ENCODE assay signal across 1 cellular context in the genomic region with DNA sequence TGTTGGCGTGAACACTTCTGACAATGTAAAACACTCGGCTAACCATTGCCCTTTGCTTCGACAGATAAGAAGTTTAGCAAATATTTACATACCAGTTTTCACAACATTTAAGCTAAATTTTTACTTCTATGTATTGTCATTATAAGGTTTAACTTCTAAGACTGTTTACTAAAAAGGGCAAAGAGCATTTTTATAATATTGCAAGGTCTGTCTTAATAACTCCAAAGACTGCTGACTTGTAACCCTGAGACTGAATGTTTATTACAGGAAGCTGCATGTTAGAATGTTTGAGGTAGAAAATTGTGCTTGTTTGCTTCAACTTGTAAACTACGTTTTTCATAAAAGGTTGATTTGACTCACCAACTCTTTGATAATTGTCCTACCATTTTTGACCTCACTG.
A peak's percentile ranks its signal among the peaks of the same experiment; 100 is the strongest.
TF ChIP-seq lines count a peak whose summit lies in the region.

No MANE protein-coding gene starts in this region.

TF ChIP-seq in HepG2, 621 proteins besides CTCF, POLR2A, EP300 and RAD21 (continued from another document and continues in another):
- TF ChIP-seq, protein P1, sequence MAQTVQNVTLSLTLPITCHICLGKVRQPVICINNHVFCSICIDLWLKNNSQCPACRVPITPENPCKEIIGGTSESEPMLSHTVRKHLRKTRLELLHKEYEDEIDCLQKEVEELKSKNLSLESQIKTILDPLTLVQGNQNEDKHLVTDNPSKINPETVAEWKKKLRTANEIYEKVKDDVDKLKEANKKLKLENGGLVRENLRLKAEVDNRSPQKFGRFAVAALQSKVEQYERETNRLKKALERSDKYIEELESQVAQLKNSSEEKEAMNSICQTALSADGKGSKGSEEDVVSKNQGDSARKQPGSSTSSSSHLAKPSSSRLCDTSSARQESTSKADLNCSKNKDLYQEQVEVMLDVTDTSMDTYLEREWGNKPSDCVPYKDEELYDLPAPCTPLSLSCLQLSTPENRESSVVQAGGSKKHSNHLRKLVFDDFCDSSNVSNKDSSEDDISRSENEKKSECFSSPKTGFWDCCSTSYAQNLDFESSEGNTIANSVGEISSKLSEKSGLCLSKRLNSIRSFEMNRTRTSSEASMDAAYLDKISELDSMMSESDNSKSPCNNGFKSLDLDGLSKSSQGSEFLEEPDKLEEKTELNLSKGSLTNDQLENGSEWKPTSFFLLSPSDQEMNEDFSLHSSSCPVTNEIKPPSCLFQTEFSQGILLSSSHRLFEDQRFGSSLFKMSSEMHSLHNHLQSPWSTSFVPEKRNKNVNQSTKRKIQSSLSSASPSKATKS (CRISPR knock-in tag; IDR thresholded peaks at IDR 0.05), result no peak
- TF ChIP-seq ZKSCAN5 (CRISPR knock-in tag; IDR thresholded peaks at IDR 0.05) (no peak), PCBP1 (IDR thresholded peaks at IDR 0.05; ENCODE audit: borderline replicate concordance, low read depth, low read length) (no peak), ZSCAN12 (CRISPR knock-in tag; IDR thresholded peaks at IDR 0.05) (no peak), ZNF569 (CRISPR knock-in tag; IDR thresholded peaks at IDR 0.05; ENCODE audit: borderline replicate concordance) (no peak), ASH2L (IDR thresholded peaks at IDR 0.05; ENCODE audit: insufficient read length, low read depth, low read length) (peak; percentile 58), SP140L (CRISPR knock-in tag; IDR thresholded peaks at IDR 0.05; ENCODE audit: borderline replicate concordance) (no peak), ZNF510 (CRISPR knock-in tag; IDR thresholded peaks at IDR 0.05; ENCODE audit: low read depth) (no peak), ZNF230 (CRISPR knock-in tag; IDR thresholded peaks at IDR 0.05) (no peak), SKI (IDR thresholded peaks at IDR 0.05; ENCODE audit: partially characterized antibody) (no peak), MTA1 (CRISPR knock-in tag; IDR thresholded peaks at IDR 0.05; ENCODE audit: borderline replicate concordance) (no peak), TBL1XR1 (IDR thresholded peaks at IDR 0.05; ENCODE audit: borderline replicate concordance, low read length, partially characterized antibody) (no peak), ATRX (CRISPR knock-in tag; IDR thresholded peaks at IDR 0.05; ENCODE audit: borderline replicate concordance) (no peak), GTF3A (CRISPR knock-in tag; conservative IDR thresholded peaks at IDR 0.05) (no peak), ZNF253 (CRISPR knock-in tag; IDR thresholded peaks at IDR 0.05; ENCODE audit: borderline replicate concordance) (no peak), LCORL (IDR thresholded peaks at IDR 0.05) (no peak), LCORL (CRISPR knock-in tag; IDR thresholded peaks at IDR 0.05) (no peak), GABPB1 (CRISPR knock-in tag; IDR thresholded peaks at IDR 0.05) (no peak), MED13 (CRISPR knock-in tag; IDR thresholded peaks at IDR 0.05) (no peak; the same call in none of the 2 replicates), POGZ (CRISPR knock-in tag; IDR thresholded peaks at IDR 0.05) (no peak), ZMYM4 (CRISPR knock-in tag; IDR thresholded peaks at IDR 0.05) (no peak; the same call in 1 of the 2 replicates), KLF13 (CRISPR knock-in tag; IDR thresholded peaks at IDR 0.05) (no peak), ZNF562 (CRISPR knock-in tag; IDR thresholded peaks at IDR 0.05; ENCODE audit: borderline replicate concordance) (no peak), ZNF121 (CRISPR knock-in tag; IDR thresholded peaks at IDR 0.05) (no peak), HOXD1 (CRISPR knock-in tag; IDR thresholded peaks at IDR 0.05) (no peak), ZNF430 (CRISPR knock-in tag; IDR thresholded peaks at IDR 0.05) (no peak), ZNF550 (CRISPR knock-in tag; IDR thresholded peaks at IDR 0.05; ENCODE audit: borderline replicate concordance) (no peak), YEATS4 (CRISPR knock-in tag; IDR thresholded peaks at IDR 0.05; ENCODE audit: borderline replicate concordance) (no peak), SMARCE1 (IDR thresholded peaks at IDR 0.05; ENCODE audit: borderline replicate concordance) (no peak), RORA (CRISPR knock-in tag; IDR thresholded peaks at IDR 0.05) (no peak), ZNF251 (CRISPR knock-in tag; IDR thresholded peaks at IDR 0.05) (no peak)
- TF ChIP-seq, protein P2, sequence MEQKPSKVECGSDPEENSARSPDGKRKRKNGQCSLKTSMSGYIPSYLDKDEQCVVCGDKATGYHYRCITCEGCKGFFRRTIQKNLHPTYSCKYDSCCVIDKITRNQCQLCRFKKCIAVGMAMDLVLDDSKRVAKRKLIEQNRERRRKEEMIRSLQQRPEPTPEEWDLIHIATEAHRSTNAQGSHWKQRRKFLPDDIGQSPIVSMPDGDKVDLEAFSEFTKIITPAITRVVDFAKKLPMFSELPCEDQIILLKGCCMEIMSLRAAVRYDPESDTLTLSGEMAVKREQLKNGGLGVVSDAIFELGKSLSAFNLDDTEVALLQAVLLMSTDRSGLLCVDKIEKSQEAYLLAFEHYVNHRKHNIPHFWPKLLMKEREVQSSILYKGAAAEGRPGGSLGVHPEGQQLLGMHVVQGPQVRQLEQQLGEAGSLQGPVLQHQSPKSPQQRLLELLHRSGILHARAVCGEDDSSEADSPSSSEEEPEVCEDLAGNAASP (CRISPR knock-in tag; IDR thresholded peaks at IDR 0.05; ENCODE audit: borderline replicate concordance), result peak; percentile 24; the same call in 1 of the 2 replicates
- TF ChIP-seq, protein P3, sequence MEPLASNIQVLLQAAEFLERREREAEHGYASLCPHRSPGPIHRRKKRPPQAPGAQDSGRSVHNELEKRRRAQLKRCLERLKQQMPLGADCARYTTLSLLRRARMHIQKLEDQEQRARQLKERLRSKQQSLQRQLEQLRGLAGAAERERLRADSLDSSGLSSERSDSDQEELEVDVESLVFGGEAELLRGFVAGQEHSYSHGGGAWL (CRISPR knock-in tag; IDR thresholded peaks at IDR 0.05), result no peak
- TF ChIP-seq, protein P4, sequence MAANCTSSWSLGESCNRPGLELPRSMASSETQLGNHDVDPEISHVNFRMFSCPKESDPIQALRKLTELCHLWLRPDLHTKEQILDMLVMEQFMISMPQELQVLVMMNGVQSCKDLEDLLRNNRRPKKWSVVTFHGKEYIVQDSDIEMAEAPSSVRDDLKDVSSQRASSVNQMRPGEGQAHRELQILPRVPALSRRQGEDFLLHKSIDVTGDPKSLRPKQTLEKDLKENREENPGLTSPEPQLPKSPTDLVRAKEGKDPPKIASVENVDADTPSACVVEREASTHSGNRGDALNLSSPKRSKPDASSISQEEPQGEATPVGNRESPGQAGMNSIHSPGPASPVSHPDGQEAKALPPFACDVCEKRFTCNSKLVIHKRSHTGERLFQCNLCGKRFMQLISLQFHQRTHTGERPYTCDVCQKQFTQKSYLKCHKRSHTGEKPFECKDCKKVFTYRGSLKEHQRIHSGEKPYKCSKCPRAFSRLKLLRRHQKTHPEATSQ (CRISPR knock-in tag; IDR thresholded peaks at IDR 0.05; ENCODE audit: borderline replicate concordance), result no peak
- TF ChIP-seq, protein P5, sequence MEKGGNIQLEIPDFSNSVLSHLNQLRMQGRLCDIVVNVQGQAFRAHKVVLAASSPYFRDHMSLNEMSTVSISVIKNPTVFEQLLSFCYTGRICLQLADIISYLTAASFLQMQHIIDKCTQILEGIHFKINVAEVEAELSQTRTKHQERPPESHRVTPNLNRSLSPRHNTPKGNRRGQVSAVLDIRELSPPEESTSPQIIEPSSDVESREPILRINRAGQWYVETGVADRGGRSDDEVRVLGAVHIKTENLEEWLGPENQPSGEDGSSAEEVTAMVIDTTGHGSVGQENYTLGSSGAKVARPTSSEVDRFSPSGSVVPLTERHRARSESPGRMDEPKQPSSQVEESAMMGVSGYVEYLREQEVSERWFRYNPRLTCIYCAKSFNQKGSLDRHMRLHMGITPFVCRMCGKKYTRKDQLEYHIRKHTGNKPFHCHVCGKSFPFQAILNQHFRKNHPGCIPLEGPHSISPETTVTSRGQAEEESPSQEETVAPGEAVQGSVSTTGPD (CRISPR knock-in tag; IDR thresholded peaks at IDR 0.05), result no peak
- TF ChIP-seq, protein P6, sequence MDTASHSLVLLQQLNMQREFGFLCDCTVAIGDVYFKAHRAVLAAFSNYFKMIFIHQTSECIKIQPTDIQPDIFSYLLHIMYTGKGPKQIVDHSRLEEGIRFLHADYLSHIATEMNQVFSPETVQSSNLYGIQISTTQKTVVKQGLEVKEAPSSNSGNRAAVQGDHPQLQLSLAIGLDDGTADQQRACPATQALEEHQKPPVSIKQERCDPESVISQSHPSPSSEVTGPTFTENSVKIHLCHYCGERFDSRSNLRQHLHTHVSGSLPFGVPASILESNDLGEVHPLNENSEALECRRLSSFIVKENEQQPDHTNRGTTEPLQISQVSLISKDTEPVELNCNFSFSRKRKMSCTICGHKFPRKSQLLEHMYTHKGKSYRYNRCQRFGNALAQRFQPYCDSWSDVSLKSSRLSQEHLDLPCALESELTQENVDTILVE (CRISPR knock-in tag; IDR thresholded peaks at IDR 0.05), result no peak
- TF ChIP-seq, protein P7, sequence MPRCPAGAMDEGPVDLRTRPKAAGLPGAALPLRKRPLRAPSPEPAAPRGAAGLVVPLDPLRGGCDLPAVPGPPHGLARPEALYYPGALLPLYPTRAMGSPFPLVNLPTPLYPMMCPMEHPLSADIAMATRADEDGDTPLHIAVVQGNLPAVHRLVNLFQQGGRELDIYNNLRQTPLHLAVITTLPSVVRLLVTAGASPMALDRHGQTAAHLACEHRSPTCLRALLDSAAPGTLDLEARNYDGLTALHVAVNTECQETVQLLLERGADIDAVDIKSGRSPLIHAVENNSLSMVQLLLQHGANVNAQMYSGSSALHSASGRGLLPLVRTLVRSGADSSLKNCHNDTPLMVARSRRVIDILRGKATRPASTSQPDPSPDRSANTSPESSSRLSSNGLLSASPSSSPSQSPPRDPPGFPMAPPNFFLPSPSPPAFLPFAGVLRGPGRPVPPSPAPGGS (CRISPR knock-in tag; IDR thresholded peaks at IDR 0.05), result no peak
- TF ChIP-seq, protein P8, sequence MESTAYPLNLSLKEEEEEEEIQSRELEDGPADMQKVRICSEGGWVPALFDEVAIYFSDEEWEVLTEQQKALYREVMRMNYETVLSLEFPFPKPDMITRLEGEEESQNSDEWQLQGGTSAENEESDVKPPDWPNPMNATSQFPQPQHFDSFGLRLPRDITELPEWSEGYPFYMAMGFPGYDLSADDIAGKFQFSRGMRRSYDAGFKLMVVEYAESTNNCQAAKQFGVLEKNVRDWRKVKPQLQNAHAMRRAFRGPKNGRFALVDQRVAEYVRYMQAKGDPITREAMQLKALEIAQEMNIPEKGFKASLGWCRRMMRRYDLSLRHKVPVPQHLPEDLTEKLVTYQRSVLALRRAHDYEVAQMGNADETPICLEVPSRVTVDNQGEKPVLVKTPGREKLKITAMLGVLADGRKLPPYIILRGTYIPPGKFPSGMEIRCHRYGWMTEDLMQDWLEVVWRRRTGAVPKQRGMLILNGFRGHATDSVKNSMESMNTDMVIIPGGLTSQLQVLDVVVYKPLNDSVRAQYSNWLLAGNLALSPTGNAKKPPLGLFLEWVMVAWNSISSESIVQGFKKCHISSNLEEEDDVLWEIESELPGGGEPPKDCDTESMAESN (CRISPR knock-in tag; conservative IDR thresholded peaks at IDR 0.05), result no peak
- TF ChIP-seq, protein P9, sequence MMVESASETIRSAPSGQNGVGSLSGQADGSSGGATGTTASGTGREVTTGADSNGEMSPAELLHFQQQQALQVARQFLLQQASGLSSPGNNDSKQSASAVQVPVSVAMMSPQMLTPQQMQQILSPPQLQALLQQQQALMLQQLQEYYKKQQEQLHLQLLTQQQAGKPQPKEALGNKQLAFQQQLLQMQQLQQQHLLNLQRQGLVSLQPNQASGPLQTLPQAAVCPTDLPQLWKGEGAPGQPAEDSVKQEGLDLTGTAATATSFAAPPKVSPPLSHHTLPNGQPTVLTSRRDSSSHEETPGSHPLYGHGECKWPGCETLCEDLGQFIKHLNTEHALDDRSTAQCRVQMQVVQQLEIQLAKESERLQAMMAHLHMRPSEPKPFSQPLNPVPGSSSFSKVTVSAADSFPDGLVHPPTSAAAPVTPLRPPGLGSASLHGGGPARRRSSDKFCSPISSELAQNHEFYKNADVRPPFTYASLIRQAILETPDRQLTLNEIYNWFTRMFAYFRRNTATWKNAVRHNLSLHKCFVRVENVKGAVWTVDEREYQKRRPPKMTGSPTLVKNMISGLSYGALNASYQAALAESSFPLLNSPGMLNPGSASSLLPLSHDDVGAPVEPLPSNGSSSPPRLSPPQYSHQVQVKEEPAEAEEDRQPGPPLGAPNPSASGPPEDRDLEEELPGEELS (CRISPR knock-in tag; IDR thresholded peaks at IDR 0.05), result peak; percentile 82
- TF ChIP-seq, protein P10, sequence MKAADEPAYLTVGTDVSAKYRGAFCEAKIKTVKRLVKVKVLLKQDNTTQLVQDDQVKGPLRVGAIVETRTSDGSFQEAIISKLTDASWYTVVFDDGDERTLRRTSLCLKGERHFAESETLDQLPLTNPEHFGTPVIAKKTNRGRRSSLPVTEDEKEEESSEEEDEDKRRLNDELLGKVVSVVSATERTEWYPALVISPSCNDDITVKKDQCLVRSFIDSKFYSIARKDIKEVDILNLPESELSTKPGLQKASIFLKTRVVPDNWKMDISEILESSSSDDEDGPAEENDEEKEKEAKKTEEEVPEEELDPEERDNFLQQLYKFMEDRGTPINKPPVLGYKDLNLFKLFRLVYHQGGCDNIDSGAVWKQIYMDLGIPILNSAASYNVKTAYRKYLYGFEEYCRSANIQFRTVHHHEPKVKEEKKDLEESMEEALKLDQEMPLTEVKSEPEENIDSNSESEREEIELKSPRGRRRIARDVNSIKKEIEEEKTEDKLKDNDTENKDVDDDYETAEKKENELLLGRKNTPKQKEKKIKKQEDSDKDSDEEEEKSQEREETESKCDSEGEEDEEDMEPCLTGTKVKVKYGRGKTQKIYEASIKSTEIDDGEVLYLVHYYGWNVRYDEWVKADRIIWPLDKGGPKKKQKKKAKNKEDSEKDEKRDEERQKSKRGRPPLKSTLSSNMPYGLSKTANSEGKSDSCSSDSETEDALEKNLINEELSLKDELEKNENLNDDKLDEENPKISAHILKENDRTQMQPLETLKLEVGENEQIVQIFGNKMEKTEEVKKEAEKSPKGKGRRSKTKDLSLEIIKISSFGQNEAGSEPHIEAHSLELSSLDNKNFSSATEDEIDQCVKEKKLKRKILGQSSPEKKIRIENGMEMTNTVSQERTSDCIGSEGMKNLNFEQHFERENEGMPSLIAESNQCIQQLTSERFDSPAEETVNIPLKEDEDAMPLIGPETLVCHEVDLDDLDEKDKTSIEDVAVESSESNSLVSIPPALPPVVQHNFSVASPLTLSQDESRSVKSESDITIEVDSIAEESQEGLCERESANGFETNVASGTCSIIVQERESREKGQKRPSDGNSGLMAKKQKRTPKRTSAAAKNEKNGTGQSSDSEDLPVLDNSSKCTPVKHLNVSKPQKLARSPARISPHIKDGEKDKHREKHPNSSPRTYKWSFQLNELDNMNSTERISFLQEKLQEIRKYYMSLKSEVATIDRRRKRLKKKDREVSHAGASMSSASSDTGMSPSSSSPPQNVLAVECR (CRISPR knock-in tag; IDR thresholded peaks at IDR 0.05; ENCODE audit: borderline replicate concordance), result no peak
